In the genomic region with DNA sequence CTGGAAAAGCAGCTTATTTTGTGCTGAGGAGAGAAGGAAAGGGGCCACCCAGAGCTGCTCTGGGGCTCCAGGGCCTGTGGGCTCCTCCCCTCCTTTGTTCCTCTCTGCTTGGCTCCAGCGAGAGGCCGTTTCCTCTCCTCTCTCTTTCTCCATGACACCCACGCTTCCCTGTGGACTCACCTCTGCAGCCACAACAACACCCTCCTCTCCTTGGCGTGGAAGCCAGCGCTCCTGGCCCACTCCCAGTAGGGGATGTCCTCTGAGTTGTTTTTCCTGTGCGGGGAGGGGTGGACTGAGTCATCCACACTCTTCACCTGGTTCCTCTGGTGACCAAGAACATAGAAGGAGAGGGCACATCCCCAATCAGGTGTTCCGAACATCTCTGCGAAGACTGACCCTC, we compare ENCODE assay signal across 14 cellular contexts. TPM values are rescaled to one million over a fixed set of nuclear protein-coding genes. Genes with fewer than 3 reads are reported as not detected.
DNase-seq lines count a peak whose midpoint lies in the region; ATAC-seq, FAIRE-seq and TF ChIP-seq lines count a peak whose summit lies in the region.
"Had no signal": no experiment of that assay in that cellular context is flagged by ENCODE, and none has a peak within 500 bp of the region (broad histone marks: within the 10 kb centered on the region; RNA-seq: fewer than 3 reads in every experiment).

No MANE protein-coding gene starts in this region.

- no peak for FAIRE-seq in frontal cortex (lab: Jason Lieb, UNC)

- peaks cover 25 to 41% (median 34%) of the 10 kb centered on the region in 4 donors for H3K4me1 ChIP-seq in stomach

- H3K27ac Mint-ChIP-seq in MCF 10A (ENCODE audit: low read depth, unreplicated experiment): peak overlapping the region; percentile 55
- H3K27ac Mint-ChIP-seq: activated CD4-positive, alpha-beta T cell treated with anti-CD3 and anti-CD28 coated beads for 36 hours had no signal

- H3K27me3 ChIP-seq in stomach: no peaks in the 10 kb centered on the region
- H3K27me3 ChIP-seq: gastrocnemius medialis had no signal

- intact Hi-C loops in MCF 10A (cut with micrococcal nuclease): loop anchor here (1.0 to 5.0 kb wide), 2 partner anchors 10 to 38 kb away; no protein-coding TSS in a partner anchor
- intact Hi-C loops in stomach (cut with DNase I; ENCODE audit: low total_unique reads): no loop called here

- TF ChIP-seq CTCF in MCF 10A (IDR thresholded peaks at IDR 0.05; ENCODE audit: unreplicated experiment) (no peak), stomach (IDR thresholded peaks at IDR 0.05) (no peak)

- BruUV-seq in MCF 10A (replicated peaks; lab: Mats Ljungman, UMichigan): no TSS peak

- CTCF ChIA-PET in MCF 10A (lab: Yijun Ruan, JAX): interaction anchor here (0.7 to 4.5 kb wide), 9 partner anchors 9 to 210 kb away, joined by 3 to 43 read pairs (median 5); no protein-coding TSS in a partner anchor

- no peaks in the 10 kb centered on the region for H3K27me3 Mint-ChIP-seq in MCF 10A (ENCODE audit: insufficient read depth, unreplicated experiment)

- no peak for TF ChIP-seq POLR2A in stomach (IDR thresholded peaks at IDR 0.05)

- peaks cover 12% of the 10 kb centered on the region for H3K36me3 Mint-ChIP-seq in MCF 10A (ENCODE audit: insufficient read depth, unreplicated experiment)

- ATAC-seq in left lobe of liver: no peak
- ATAC-seq: activated CD4-positive, alpha-beta T cell treated with anti-CD3 and anti-CD28 coated beads for 36 hours had no signal

- H3K4me1 Mint-ChIP-seq in MCF 10A (ENCODE audit: insufficient read depth, unreplicated experiment): peaks cover 47% of the 10 kb centered on the region

- peak overlapping the region; percentile 53 for H3K4me3 Mint-ChIP-seq in MCF 10A (ENCODE audit: unreplicated experiment)
- H3K4me3 Mint-ChIP-seq: activated CD4-positive, alpha-beta T cell treated with anti-CD3 and anti-CD28 coated beads for 36 hours; central memory CD8-positive, alpha-beta T cell had no signal

- H3K9me3 ChIP-seq in stomach: no peaks in the 10 kb centered on the region
- H3K9me3 ChIP-seq: gastrocnemius medialis had no signal

- no peaks in the 10 kb centered on the region for H3K9me3 Mint-ChIP-seq in MCF 10A (ENCODE audit: unreplicated experiment)
- H3K9me3 Mint-ChIP-seq: central memory CD8-positive, alpha-beta T cell had no signal

- DNase-seq in DMS53 (lab: John Stamatoyannopoulos, UW) (peak; percentile 54), DMS53 treated with DMSO at 0.1 percent for 48 hours (lab: John Stamatoyannopoulos, UW; ENCODE audit: unreplicated experiment) (no peak), MCF 10A (ENCODE audit: unreplicated experiment) (peak; percentile 91), iPS-NIHi11 (ENCODE audit: low spot score) (peak; percentile 39), stomach (peak; percentile 63), frontal cortex (ENCODE audit: low spot score in 2 of 2) (no peak), left lobe of liver (ENCODE audit: low spot score) (no peak), AML-193 (lab: John Stamatoyannopoulos, UW) (no peak)
- DNase-seq: activated CD4-positive, alpha-beta T cell treated with anti-CD3 and anti-CD28 coated beads for 36 hours; DMS79 treated with DMSO at 0.1 percent for 48 hours; gastrocnemius medialis had no signal

- no peak for TF ChIP-seq EP300 in stomach (IDR thresholded peaks at IDR 0.05)

- H3K4me3 ChIP-seq in stomach: no peak overlapping the region
- H3K4me3 ChIP-seq: gastrocnemius medialis had no signal

- H3K36me3 ChIP-seq in stomach: no peaks in the 10 kb centered on the region
- H3K36me3 ChIP-seq: gastrocnemius medialis had no signal

- POLR2A ChIA-PET in MCF 10A (lab: Yijun Ruan, JAX): interaction anchor here (0.6 to 5.1 kb wide), 4 partner anchors 10 to 408 kb away, joined by 3 to 60 read pairs (median 5); a partner anchor contains a TSS

- H3K27ac ChIP-seq in stomach: peak overlapping the region in 2 of 5 donors; percentile 28 to 40
- H3K27ac ChIP-seq: 22Rv1, gastrocnemius medialis had no signal

- 45 to 59% (median 48%) methylated on average over 8 of the region's 8 CpGs for whole genome bisulfite sequencing in stomach, 5 donors

RNA-seq across cellular contexts. Expression of a gene that starts 4.9 kb away (rescaled TPM):
- total RNA-seq in MCF 10A (2022) (0.16 TPM in 1 of 2 replicates, not detected in the other), stomach (not detected), frontal cortex (not detected), left lobe of liver (not detected)
- under 1 TPM in 1 of 3 donors, not detected in 2; 0.05 TPM for polyA plus RNA-seq in stomach
- total RNA-seq: activated CD4-positive, alpha-beta T cell treated with anti-CD3 and anti-CD28 coated beads for 36 hours; gastrocnemius medialis; SK-MEL-5 had no signal

RNA-seq across cellular contexts. Expression of a gene that starts 10.6 kb away (rescaled TPM):
- total RNA-seq in MCF 10A (2022): 7.7 and 11.7 TPM in 2 replicates
- total RNA-seq in stomach: 1 to 10 TPM in 4 of 5 donors, not detected in 1; 2.7 to 5.7 (median 4.0) TPM
- polyA plus RNA-seq in stomach: 1 to 10 TPM; 3.1 to 7.4 (median 3.9) TPM
- not detected for total RNA-seq in frontal cortex
- not detected for total RNA-seq in left lobe of liver
- total RNA-seq: gastrocnemius medialis, SK-MEL-5 had no signal

RNA-seq across cellular contexts. Expression of a gene that starts 12.8 kb away (rescaled TPM):
- total RNA-seq in MCF 10A (2022) (not detected in 2 replicates), stomach (not detected), frontal cortex (not detected), left lobe of liver (not detected)
- not detected for polyA plus RNA-seq in stomach
- total RNA-seq: activated CD4-positive, alpha-beta T cell treated with anti-CD3 and anti-CD28 coated beads for 36 hours; gastrocnemius medialis; SK-MEL-5 had no signal

RNA-seq across cellular contexts. Expression of a gene that starts 13.7 kb away (rescaled TPM):
- total RNA-seq in MCF 10A (2022) (not detected in 2 replicates), stomach (under 1 TPM in 1 of 5 donors, not detected in 4; 0.73 TPM), frontal cortex (not detected), left lobe of liver (not detected)
- polyA plus RNA-seq in stomach: 1 to 10 TPM in 1 of 3 donors, not detected in 2; 1.6 TPM
- total RNA-seq: activated CD4-positive, alpha-beta T cell treated with anti-CD3 and anti-CD28 coated beads for 36 hours; gastrocnemius medialis; SK-MEL-5 had no signal

RNA-seq across cellular contexts. Expression of a gene that starts 32.4 kb away (rescaled TPM):
- total RNA-seq in MCF 10A (2022): 18.4 and 21.4 TPM in 2 replicates
- total RNA-seq in stomach: 100 to 1,000 TPM in 1 of 5 donors, 10 to 100 TPM in 3, 1 to 10 TPM in 1; 9.7 to 201 (median 24.5) TPM
- polyA plus RNA-seq in stomach: 10 to 100 TPM; 11.8 to 21.0 (median 12.3) TPM
- total RNA-seq in frontal cortex: 5.7 TPM
- 9.6 TPM for total RNA-seq in left lobe of liver

Comparison
In these comparisons a context has a peak if more than half of its experiments do, and no peak if none do; other contexts are left out.
1. DNase-seq: peak in DMS53 (single experiment), MCF 10A (single experiment), iPS-NIHi11 (single experiment) and stomach (single experiment); none in DMS53 treated with DMSO at 0.1 percent for 48 hours (single experiment), frontal cortex (0 of 2), left lobe of liver (single experiment) and AML-193 (0 of 2).